ENCODE assay signal across 16 cellular contexts in the genomic region with DNA sequence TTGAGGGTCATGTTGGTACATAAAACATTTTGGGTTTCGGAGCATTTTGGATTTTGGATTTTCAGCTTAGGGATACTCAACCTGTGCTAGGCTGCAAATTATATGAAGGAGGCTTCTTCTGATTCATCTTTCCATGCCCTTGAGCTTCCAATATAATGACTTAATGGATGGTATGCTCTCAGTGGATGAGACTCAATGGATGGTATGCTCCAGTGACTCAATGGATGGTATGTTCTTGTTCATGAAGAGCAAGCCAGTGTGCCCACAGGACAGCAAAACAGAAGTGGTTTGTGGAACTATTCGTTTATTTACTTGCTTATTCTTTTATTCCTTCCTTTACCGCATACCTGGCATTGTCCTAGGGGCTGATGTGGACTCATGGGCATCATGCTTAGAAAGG.
DNase-seq lines count a peak whose midpoint lies in the region; ATAC-seq and TF ChIP-seq lines count a peak whose summit lies in the region.
"Had no signal": no experiment of that assay in that cellular context is flagged by ENCODE, and none has a peak within 500 bp of the region (broad histone marks: within the 10 kb centered on the region; RNA-seq: fewer than 3 reads in every experiment).

No MANE protein-coding gene starts in this region.

- no peak for TF ChIP-seq POLR2A in spleen (IDR thresholded peaks at IDR 0.05)

- DNase-seq in GM23248 (peak; percentile 58), adipocyte (ENCODE audit: low read depth) (peak; percentile 29), fibroblast of gingiva (ENCODE audit: low read depth) (peak; percentile 7), thoracic aorta (ENCODE audit: low spot score) (no peak), spleen (no peak), GDM1 (lab: John Stamatoyannopoulos, UW) (no peak)
- DNase-seq: BE2C; C1 segment of cervical spinal cord; Caco-2; CD4-positive, CD25-positive, alpha-beta regulatory T cell; GF-D8; HCEC 1CT had no signal

- H4K20me1 ChIP-seq in GM23248 (ENCODE audit: insufficient read depth), result no peaks in the 10 kb centered on the region

- H3K9me3 ChIP-seq in GM23248 (ENCODE audit: low read depth) (no peaks in the 10 kb centered on the region), adipocyte (ENCODE audit: control insufficient read depth, low read length) (peaks cover 5% of the 10 kb centered on the region), thoracic aorta (no peaks in the 10 kb centered on the region), spleen (peaks cover 0 to 13% (median 5%) of the 10 kb centered on the region in 8 donors)
- H3K9me3 ChIP-seq: BE2C, Caco-2 had no signal

- no peak overlapping the region for H3K4me2 ChIP-seq in GM23248 (ENCODE audit: unreplicated experiment)
- H3K4me2 ChIP-seq: GM23338 had no signal

- 79 to 83% methylated on average over 3 of the region's 3 CpGs for WGBS in GM23248 (ENCODE audit: low coverage in 1 of 2, low lambda C conversion rate in 2 of 2, missing lambda C conversion rate in 2 of 2), 2 experiments
- 85 to 91% (median 88%) methylated on average over 3 of the region's 3 CpGs for WGBS in spleen, 5 donors

- no peaks in the 10 kb centered on the region for H3K9me2 ChIP-seq in GM23248 (ENCODE audit: insufficient read depth)

- no peak overlapping the region for H2AFZ ChIP-seq in GM23248
- H2AFZ ChIP-seq: GM23338 had no signal

- H3K27ac ChIP-seq in GM23248 (no peak overlapping the region), thoracic aorta (peak overlapping the region; percentile 86 to 97), spleen (no peak overlapping the region)
- H3K27ac ChIP-seq: HL-60 had no signal

- H3K36me3 ChIP-seq in GM23248 (ENCODE audit: low read depth) (no peaks in the 10 kb centered on the region), adipocyte (ENCODE audit: control insufficient read depth, insufficient read depth, low read length, severe bottlenecking) (no peaks in the 10 kb centered on the region), thoracic aorta (no peaks in the 10 kb centered on the region), spleen (no peaks in the 10 kb centered on the region)
- H3K36me3 ChIP-seq: BE2C had no signal

- H3K9ac ChIP-seq in GM23248 (no peak overlapping the region), adipocyte (ENCODE audit: low read length) (no peak overlapping the region)

- intact Hi-C loops in spleen (cut with DNase I; ENCODE audit: low total_unique reads), result no loop called here

- H3K4me1 ChIP-seq in GM23248 (ENCODE audit: insufficient read depth) (peaks cover 6% of the 10 kb centered on the region; the same call in 1 of the 2 replicates), adipocyte (ENCODE audit: control insufficient read depth, insufficient read depth, low read length) (peaks cover 16% of the 10 kb centered on the region), thoracic aorta (ENCODE audit: control insufficient read depth in 1 of 2, low read depth in 2 of 2) (peaks cover 34 to 79% of the 10 kb centered on the region in 2 donors), spleen (no peaks in the 10 kb centered on the region)
- H3K4me1 ChIP-seq: BE2C, Caco-2 had no signal

- no peaks in the 10 kb centered on the region for H3F3A ChIP-seq in GM23248 (ENCODE audit: insufficient read depth)

- TF ChIP-seq CTCF in thoracic aorta (IDR thresholded peaks at IDR 0.05) (no peak), spleen (IDR thresholded peaks at IDR 0.05 in 8 of 11, conservative IDR thresholded peaks at IDR 0.05 in 3 of 11) (no peak)

- H3K79me2 ChIP-seq in GM23248 (ENCODE audit: insufficient read depth), result no peaks in the 10 kb centered on the region

- H3K4me3 ChIP-seq in GM23248, result no peak overlapping the region
- no peak overlapping the region for H3K4me3 ChIP-seq in adipocyte (ENCODE audit: low read length)
- H3K4me3 ChIP-seq in thoracic aorta, result no peak overlapping the region
- H3K4me3 ChIP-seq in spleen, result no peak overlapping the region
- H3K4me3 ChIP-seq: GM23338, K562 had no signal

- ATAC-seq in thoracic aorta (ENCODE audit: insufficient number of reproducible peaks, low FRiP score, low read depth) (no peak), GM19328 (IDR thresholded peaks at IDR 0.05; ENCODE audit: unreplicated experiment) (no peak)
- ATAC-seq: GM23338, K562 had no signal

- H3K27me3 ChIP-seq in GM23248 (replicated peaks; ENCODE audit: insufficient read depth) (no peaks in the 10 kb centered on the region), adipocyte (replicated peaks; ENCODE audit: control insufficient read depth, insufficient read depth, low read length) (no peaks in the 10 kb centered on the region), thoracic aorta (replicated peaks; ENCODE audit: insufficient read depth) (no peaks in the 10 kb centered on the region), spleen (replicated peaks in 1 of 7) (no peaks in the 10 kb centered on the region)

- in situ Hi-C loops in GM23248 (cut with MboI), result no loop called here

Comparison
In these comparisons a context has a peak if more than half of its experiments do, and no peak if none do; other contexts are left out.
1. DNase-seq: peak in GM23248 (single experiment), adipocyte (single experiment) and fibroblast of gingiva (single experiment); none in thoracic aorta (single experiment), spleen (single experiment) and GDM1 (single experiment).
2. H3K27ac ChIP-seq: peak in thoracic aorta (2 of 2); none in GM23248 (single experiment) and spleen (0 of 8).